Comparison of ENCODE assay signal across 8 cellular contexts in the genomic region with DNA sequence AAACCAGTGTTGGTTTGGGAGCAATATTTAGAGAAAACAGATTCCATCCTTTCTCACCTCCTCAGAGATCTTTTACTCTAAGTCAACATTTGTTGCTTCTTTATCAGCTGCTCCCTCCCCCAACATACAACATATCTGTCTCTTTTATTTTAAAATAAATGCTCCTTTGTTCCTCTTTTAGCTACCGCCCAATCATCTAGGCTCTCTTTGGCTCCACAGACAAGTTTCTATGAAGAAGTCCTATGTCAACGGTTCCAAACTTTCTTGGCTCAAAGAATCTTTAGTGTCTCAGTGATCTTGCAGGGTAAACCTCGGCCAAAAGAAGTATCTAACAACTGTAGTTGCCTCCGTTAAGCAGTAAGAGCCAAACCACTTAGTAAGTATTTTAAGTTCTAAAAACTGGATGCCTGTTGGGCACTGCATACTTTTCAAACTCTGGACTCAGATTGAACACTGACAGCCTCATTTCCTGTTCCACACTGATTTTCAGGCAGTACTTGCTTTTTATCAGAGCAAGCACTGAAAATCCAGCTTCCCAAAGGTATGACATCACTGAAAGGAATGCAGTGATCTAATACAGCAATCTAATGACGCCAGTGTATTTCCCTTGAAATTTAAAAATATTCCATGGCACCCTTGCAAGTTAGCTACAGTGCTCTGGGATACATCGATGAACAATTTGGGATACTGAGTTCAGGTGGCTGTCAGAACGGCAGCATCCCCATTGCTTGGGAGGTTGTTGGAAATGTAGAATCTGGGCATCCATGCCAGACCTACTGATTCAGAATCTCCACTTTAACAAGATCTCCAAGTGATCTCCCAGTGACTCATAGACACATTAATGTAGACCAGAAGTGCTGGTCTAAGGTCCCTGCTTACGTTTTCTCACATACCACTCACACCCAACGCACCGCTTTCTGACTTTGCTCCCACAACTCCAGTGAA. TPM values are rescaled to one million over a fixed set of nuclear protein-coding genes. Genes with fewer than 3 reads are reported as not detected.
DNase-seq lines count a peak whose midpoint lies in the region; ATAC-seq, FAIRE-seq and TF ChIP-seq lines count a peak whose summit lies in the region.

No MANE protein-coding gene starts in this region.

- peak; percentile 64 for DNase-seq in HPDE6-E6E7 (ENCODE audit: extremely low spot score)
- DNase-seq in astrocyte (ENCODE audit: low read depth), result peak; percentile 99
- peak; percentile 64 for DNase-seq in keratinocyte (ENCODE audit: low read depth, low spot score)
- peak; percentile 92 for DNase-seq in stromal cell of bone marrow (ENCODE audit: low read depth)
- no peak for DNase-seq in NCI-H446 (lab: John Stamatoyannopoulos, UW)
- DNase-seq in stimulated activated CD4-positive, alpha-beta T cell treated with anti-CD3 and anti-CD28 coated beads, Interleukin-4, amount 100 ng/mL, for 24 hours, result no peak

- H3K4me3 ChIP-seq in astrocyte (ENCODE audit: insufficient read depth, low read depth, low read length), result peak overlapping the region; percentile 42
- peak overlapping the region in 2 of 3 experiments; percentile 56 to 60 for H3K4me3 ChIP-seq in keratinocyte (ENCODE audit: control insufficient read depth in 2 of 3, extremely low read depth in 1 of 3, insufficient read depth in 2 of 3, low read depth in 1 of 3, low read length in 3 of 3)

- H3K4me1 ChIP-seq in astrocyte (ENCODE audit: insufficient read depth, low read length), result peaks cover 35% of the 10 kb centered on the region
- peaks cover 33% of the 10 kb centered on the region for H3K4me1 ChIP-seq in keratinocyte (ENCODE audit: control insufficient read depth, extremely low read depth, insufficient read depth, low read length)

- H2AFZ ChIP-seq in astrocyte (ENCODE audit: low read depth, low read length) (peak overlapping the region; percentile 44), keratinocyte (ENCODE audit: control insufficient read depth, low read length) (peak overlapping the region; percentile 56)

- FAIRE-seq in astrocyte (lab: Jason Lieb, UNC), result peak; percentile 90
- FAIRE-seq in keratinocyte (lab: Jason Lieb, UNC), result peak; percentile 95

- H3K9ac ChIP-seq in astrocyte (ENCODE audit: low read length), result peak overlapping the region; percentile 70
- H3K9ac ChIP-seq in keratinocyte (ENCODE audit: control insufficient read depth, extremely low read depth, insufficient read depth, low read length), result peak overlapping the region; percentile 63

- peak overlapping the region; percentile 67 for H3K4me3 Mint-ChIP-seq in astrocyte (ENCODE audit: unreplicated experiment)

- H3K4me2 ChIP-seq in astrocyte (ENCODE audit: low read length) (peak overlapping the region; percentile 80), keratinocyte (ENCODE audit: control insufficient read depth, extremely low read depth, insufficient read depth, low read depth, low read length) (peak overlapping the region; percentile 90)

- no peak for TF ChIP-seq CTCF in astrocyte (IDR thresholded peaks at IDR 0.05; ENCODE audit: insufficient read depth, low read depth, low read length)
- no peak for TF ChIP-seq CTCF in keratinocyte (optimal IDR thresholded peaks at IDR 0.05 in 1 of 3, IDR thresholded peaks at IDR 0.05 in 1 of 3, conservative IDR thresholded peaks at IDR 0.05 in 1 of 3; ENCODE audit: extremely low read depth in 1 of 3, insufficient read depth in 2 of 3, low read length in 3 of 3)

- no peaks in the 10 kb centered on the region for H3K9me1 ChIP-seq in keratinocyte (ENCODE audit: control insufficient read depth, extremely low read depth, insufficient read depth, low read length)

- ATAC-seq in HG02970 (IDR thresholded peaks at IDR 0.05; ENCODE audit: low FRiP score, unreplicated experiment), result no peak
- no peak for ATAC-seq in HG02759 (IDR thresholded peaks at IDR 0.05; ENCODE audit: unreplicated experiment)

- H3K79me2 ChIP-seq in astrocyte (ENCODE audit: insufficient read depth, low read length) (peaks cover 71% of the 10 kb centered on the region), keratinocyte (ENCODE audit: control insufficient read depth, insufficient read depth, low read length) (peaks cover 39% of the 10 kb centered on the region)

- H3K36me3 Mint-ChIP-seq in astrocyte (ENCODE audit: low read depth, unreplicated experiment), result no peaks in the 10 kb centered on the region

- no peaks in the 10 kb centered on the region for H3K36me3 ChIP-seq in astrocyte (ENCODE audit: insufficient read depth, low read length)
- no peaks in the 10 kb centered on the region for H3K36me3 ChIP-seq in keratinocyte (ENCODE audit: control insufficient read depth in 2 of 2, extremely low read depth in 1 of 2, insufficient read depth in 2 of 2, low read length in 2 of 2)

- H3K9me3 ChIP-seq in astrocyte (ENCODE audit: insufficient read depth, low read depth, low read length), result no peaks in the 10 kb centered on the region
- H3K9me3 ChIP-seq in keratinocyte (ENCODE audit: control insufficient read depth, low read depth, low read length), result no peaks in the 10 kb centered on the region

- H3K9me3 Mint-ChIP-seq in astrocyte (ENCODE audit: unreplicated experiment), result no peaks in the 10 kb centered on the region

- H4K20me1 ChIP-seq in astrocyte (ENCODE audit: insufficient read depth, low read length) (no peaks in the 10 kb centered on the region), keratinocyte (ENCODE audit: control insufficient read depth, extremely low read depth, insufficient read depth, low read length) (no peaks in the 10 kb centered on the region)

- H3K27me3 ChIP-seq in astrocyte (ENCODE audit: insufficient read depth, low read length) (no peaks in the 10 kb centered on the region), keratinocyte (ENCODE audit: control insufficient read depth, extremely low read depth, insufficient read depth, low read length) (no peaks in the 10 kb centered on the region)

- dilution Hi-C loops in keratinocyte (cut with MboI; ENCODE audit: extremely low pct_ligation_motif_present, low sequenced_read_pairs), result no loop called here

- peaks cover 51% of the 10 kb centered on the region for H3K4me1 Mint-ChIP-seq in astrocyte (ENCODE audit: low read depth, unreplicated experiment)

- peak overlapping the region; percentile 99 for H3K27ac Mint-ChIP-seq in astrocyte (ENCODE audit: unreplicated experiment)

- no peaks in the 10 kb centered on the region for H3K27me3 Mint-ChIP-seq in astrocyte (ENCODE audit: low read depth, unreplicated experiment)

- H3K27ac ChIP-seq in astrocyte (ENCODE audit: low read depth, low read length) (peak overlapping the region; percentile 96), keratinocyte (ENCODE audit: control insufficient read depth, insufficient read depth, low read length) (peak overlapping the region; percentile 82)

RNA-seq across cellular contexts. Expression of a gene that starts 26.8 kb away (rescaled TPM):
- total RNA-seq in astrocyte, result 34.5 and 35.5 TPM in 2 replicates
- polyA plus RNA-seq in keratinocyte, result 15.5 to 34.1 TPM (median 17.6 TPM) in 3 replicates
- 12.7 TPM for polyA plus RNA-seq in keratinocyte (2011; ENCODE audit: low read depth)
- polyA plus RNA-seq in keratinocyte (2011; cell fraction: cytosol; rRNA removed), result 17.4 and 40.9 TPM in 2 replicates
- polyA plus RNA-seq in keratinocyte (2011; cell fraction: nucleus; rRNA removed), result 11.8 and 16.1 TPM in 2 replicates
- polyA plus RNA-seq in keratinocyte (2012; ENCODE audit: low replicate concordance), result 18.3 and 18.7 TPM in 2 replicates
- polyA minus RNA-seq in keratinocyte, result 2.9 to 44.8 TPM (median 15.0 TPM) in 3 replicates
- 22.3 TPM for polyA minus RNA-seq in keratinocyte (2011; cell fraction: cytosol; rRNA and poly(A)+ RNA removed)
- 13.2 and 15.7 TPM in 2 replicates for polyA minus RNA-seq in keratinocyte (2011; cell fraction: nucleus; rRNA and poly(A)+ RNA removed)

RNA-seq across cellular contexts. Expression of a gene that starts 57.2 kb away (rescaled TPM):
- 13.6 and 15.9 TPM in 2 replicates for total RNA-seq in astrocyte
- polyA plus RNA-seq in keratinocyte, result 15.7 to 17.4 TPM (median 16.8 TPM) in 3 replicates
- 25.1 TPM for polyA plus RNA-seq in keratinocyte (2011; ENCODE audit: low read depth)
- polyA plus RNA-seq in keratinocyte (2011; cell fraction: cytosol; rRNA removed), result 9.7 and 14.1 TPM in 2 replicates
- polyA plus RNA-seq in keratinocyte (2011; cell fraction: nucleus; rRNA removed), result 19.2 and 21.0 TPM in 2 replicates
- 6.5 and 15.9 TPM in 2 replicates for polyA plus RNA-seq in keratinocyte (2012; ENCODE audit: low replicate concordance)
- 17.3 to 33.2 TPM (median 22.5 TPM) in 3 replicates for polyA minus RNA-seq in keratinocyte
- 24.4 TPM for polyA minus RNA-seq in keratinocyte (2011; cell fraction: cytosol; rRNA and poly(A)+ RNA removed)
- 18.4 and 26.7 TPM in 2 replicates for polyA minus RNA-seq in keratinocyte (2011; cell fraction: nucleus; rRNA and poly(A)+ RNA removed)

RNA-seq across cellular contexts. Expression of a gene that starts 57.7 kb away (rescaled TPM):
- 14.7 and 15.2 TPM in 2 replicates for total RNA-seq in astrocyte
- polyA plus RNA-seq in keratinocyte, result 6.0 to 7.1 TPM (median 6.9 TPM) in 3 replicates
- polyA plus RNA-seq in keratinocyte (2011; ENCODE audit: low read depth), result 3.3 TPM
- 2.4 and 3.7 TPM in 2 replicates for polyA plus RNA-seq in keratinocyte (2011; cell fraction: cytosol; rRNA removed)
- polyA plus RNA-seq in keratinocyte (2011; cell fraction: nucleus; rRNA removed), result 9.3 and 11.2 TPM in 2 replicates
- polyA plus RNA-seq in keratinocyte (2012; ENCODE audit: low replicate concordance), result 7.4 and 7.6 TPM in 2 replicates
- 11.0 to 12.8 TPM (median 12.0 TPM) in 3 replicates for polyA minus RNA-seq in keratinocyte
- polyA minus RNA-seq in keratinocyte (2011; cell fraction: cytosol; rRNA and poly(A)+ RNA removed), result 9.8 TPM
- polyA minus RNA-seq in keratinocyte (2011; cell fraction: nucleus; rRNA and poly(A)+ RNA removed), result 11.7 and 17.5 TPM in 2 replicates

Comparison
In these comparisons a context has a peak if more than half of its experiments do, and no peak if none do; other contexts are left out.
1. DNase-seq: peak in HPDE6-E6E7 (single experiment), astrocyte (single experiment), keratinocyte (single experiment) and stromal cell of bone marrow (single experiment); none in NCI-H446 (0 of 2) and stimulated activated CD4-positive, alpha-beta T cell treated with anti-CD3 and anti-CD28 coated beads, Interleukin-4, amount 100 ng/mL, for 24 hours (single experiment).